8 cellular contexts compared by ENCODE assay signal in genomic region chr1:2190491-2190976, GRCh38. TPM values are rescaled to one million over a fixed set of nuclear protein-coding genes. Genes with fewer than 3 reads are reported as not detected.
DNase-seq lines count a peak whose midpoint lies in the region; ATAC-seq and TF ChIP-seq lines count a peak whose summit lies in the region.

No MANE protein-coding gene starts in this region.

- no peak for DNase-seq in CD4-positive, alpha-beta memory T cell
- no peak for DNase-seq in activated CD4-positive, alpha-beta memory T cell treated with anti-CD3 and anti-CD28 coated beads, Interleukin-2, amount 10 ng/mL, durations not matched to agents 7 days and 5 days
- DNase-seq in foreskin fibroblast (no peak), prostate gland (ENCODE audit: low spot score) (no peak), NCI-H1417 (lab: John Stamatoyannopoulos, UW) (no peak), NCI-H2196 treated with DMSO at 0.1 percent for 48 hours (lab: John Stamatoyannopoulos, UW; ENCODE audit: unreplicated experiment) (no peak)
- DNase-seq in stimulated activated CD4-positive, alpha-beta T cell treated with anti-CD3 and anti-CD28 coated beads, Interleukin-15, amount 100 ng/mL, for 24 hours: no peak

- no peak overlapping the region for H3K4me3 ChIP-seq in CD4-positive, alpha-beta memory T cell (ENCODE audit: low read length in 2 of 2)
- H3K4me3 ChIP-seq in foreskin fibroblast (ENCODE audit: low read depth in 1 of 2, low read length in 2 of 2) (peak overlapping the region; percentile 46 to 57), prostate gland (peak overlapping the region; percentile 38 to 51)

- peaks cover 34% of the 10 kb centered on the region for H3K4me1 ChIP-seq in CD4-positive, alpha-beta memory T cell (ENCODE audit: insufficient read depth, low read length)
- peaks cover 18% of the 10 kb centered on the region for H3K4me1 ChIP-seq in prostate gland (replicated peaks)

- H3K36me3 ChIP-seq in CD4-positive, alpha-beta memory T cell (ENCODE audit: insufficient read depth, low read length): no peaks in the 10 kb centered on the region
- no peaks in the 10 kb centered on the region for H3K36me3 ChIP-seq in prostate gland

- H3K36me3 Mint-ChIP-seq in CD4-positive, alpha-beta memory T cell: peaks cover under 1 to 9% of the 10 kb centered on the region in 2 donors
- no peaks in the 10 kb centered on the region for H3K36me3 Mint-ChIP-seq in activated CD4-positive, alpha-beta memory T cell treated with anti-CD3 and anti-CD28 coated beads, Interleukin-2, amount 10 ng/mL, durations not matched to agents 7 days and 5 days (ENCODE audit: low read depth)

- TF ChIP-seq CTCF in foreskin fibroblast (IDR thresholded peaks at IDR 0.05; ENCODE audit: low read depth, low read length) (no peak), prostate gland (IDR thresholded peaks at IDR 0.05) (no peak)

- 71% methylated on average over 19 of the region's 19 CpGs for WGBS in prostate gland

- CTCF ChIA-PET in CD4-positive, alpha-beta memory T cell (lab: Charles Lee; ENCODE audit: partially characterized antibody): interaction anchor here (0.9 to 11.5 kb wide), 2 partner anchors 16 to 190 kb away, joined by 3 to 236 read pairs; no protein-coding TSS in a partner anchor
- CTCF ChIA-PET in activated CD4-positive, alpha-beta memory T cell treated with anti-CD3 and anti-CD28 coated beads, Interleukin-2, amount 10 ng/mL, durations not matched to agents 7 days and 5 days (lab: Charles Lee): interaction anchor here (1.2 to 2.0 kb wide), 2 partner anchors 57 to 201 kb away, joined by 3 to 5 read pairs; partner anchors contain the start of genes MORN1 and RER1

- peak overlapping the region in 3 of 7 donors; percentile 63 to 84 (median 68) for H3K27ac Mint-ChIP-seq in CD4-positive, alpha-beta memory T cell
- H3K27ac Mint-ChIP-seq in activated CD4-positive, alpha-beta memory T cell treated with anti-CD3 and anti-CD28 coated beads, Interleukin-2, amount 10 ng/mL, durations not matched to agents 7 days and 5 days: no peak overlapping the region

- H3K27me3 Mint-ChIP-seq in CD4-positive, alpha-beta memory T cell: no peaks in the 10 kb centered on the region
- H3K27me3 Mint-ChIP-seq in activated CD4-positive, alpha-beta memory T cell treated with anti-CD3 and anti-CD28 coated beads, Interleukin-2, amount 10 ng/mL, durations not matched to agents 7 days and 5 days: no peaks in the 10 kb centered on the region

- no peak for TF ChIP-seq POLR2A in prostate gland (IDR thresholded peaks at IDR 0.05)

- H3K4me1 Mint-ChIP-seq in CD4-positive, alpha-beta memory T cell: peaks cover 5 to 32% (median 15%) of the 10 kb centered on the region in 4 donors
- H3K4me1 Mint-ChIP-seq in activated CD4-positive, alpha-beta memory T cell treated with anti-CD3 and anti-CD28 coated beads, Interleukin-2, amount 10 ng/mL, durations not matched to agents 7 days and 5 days: peaks cover 31% of the 10 kb centered on the region

- intact Hi-C loops in CD4-positive, alpha-beta memory T cell (cut with micrococcal nuclease): no loop called here
- intact Hi-C loops in prostate gland (cut with DNase I): loop anchor here (10.0 kb wide), 2 partner anchors 334 to 394 kb away; partner anchors contain the start of genes PANK4 and PRXL2B

- H3K27ac ChIP-seq in CD4-positive, alpha-beta memory T cell (ENCODE audit: low read depth, low read length): peak overlapping the region; percentile 73
- peak overlapping the region; percentile 95 to 96 for H3K27ac ChIP-seq in prostate gland

- POLR2A ChIA-PET in CD4-positive, alpha-beta memory T cell (lab: Charles Lee; ENCODE audit: partially characterized antibody): interaction anchor here (0.8 to 1.7 kb wide), 3 partner anchors 201 to 395 kb away, joined by 3 to 4 read pairs (median 3); partner anchors contain the start of gene RER1
- POLR2A ChIA-PET in activated CD4-positive, alpha-beta memory T cell treated with anti-CD3 and anti-CD28 coated beads, Interleukin-2, amount 10 ng/mL, durations not matched to agents 7 days and 5 days (lab: Charles Lee): interaction anchor here (0.8 to 3.0 kb wide), 6 partner anchors 9 to 201 kb away, joined by 3 to 11 read pairs (median 4); partner anchors contain the start of genes MORN1 and RER1

- H3K4me3 Mint-ChIP-seq in CD4-positive, alpha-beta memory T cell: peak overlapping the region in 4 of 8 donors; percentile 24 to 53 (median 42)
- H3K4me3 Mint-ChIP-seq in activated CD4-positive, alpha-beta memory T cell treated with anti-CD3 and anti-CD28 coated beads, Interleukin-2, amount 10 ng/mL, durations not matched to agents 7 days and 5 days: peak overlapping the region; percentile 21

- H3K9me3 Mint-ChIP-seq in CD4-positive, alpha-beta memory T cell: no peaks in the 10 kb centered on the region
- H3K9me3 Mint-ChIP-seq in activated CD4-positive, alpha-beta memory T cell treated with anti-CD3 and anti-CD28 coated beads, Interleukin-2, amount 10 ng/mL, durations not matched to agents 7 days and 5 days: no peaks in the 10 kb centered on the region

- H3K27me3 ChIP-seq in CD4-positive, alpha-beta memory T cell (ENCODE audit: insufficient read depth, low read length): no peaks in the 10 kb centered on the region
- no peaks in the 10 kb centered on the region for H3K27me3 ChIP-seq in prostate gland (replicated peaks; ENCODE audit: insufficient read depth)

- ATAC-seq in HG03460 (IDR thresholded peaks at IDR 0.05; ENCODE audit: unreplicated experiment): no peak

- H3K9me3 ChIP-seq in CD4-positive, alpha-beta memory T cell (ENCODE audit: control insufficient read depth in 1 of 2, low read length in 2 of 2): no peaks in the 10 kb centered on the region
- H3K9me3 ChIP-seq in prostate gland: no peaks in the 10 kb centered on the region

RNA-seq across cellular contexts. Expression of gene FAAP20, which starts 4.0 kb away (rescaled TPM):
- 10 to 100 TPM; 38.4 to 40.8 TPM for total RNA-seq in CD4-positive, alpha-beta memory T cell
- 10 to 100 TPM; 54.2 to 58.9 TPM for polyA plus RNA-seq in CD4-positive, alpha-beta memory T cell
- 10 to 100 TPM; 53.4 to 57.1 TPM for total RNA-seq in activated CD4-positive, alpha-beta memory T cell treated with anti-CD3 and anti-CD28 coated beads, Interleukin-2, amount 10 ng/mL, durations not matched to agents 7 days and 5 days
- 10 to 100 TPM; 55.9 to 70.4 TPM for total RNA-seq in prostate gland

RNA-seq across cellular contexts. Expression of gene SKI, which starts 37.6 kb away (rescaled TPM):
- total RNA-seq in CD4-positive, alpha-beta memory T cell: 100 to 1,000 TPM in 1 of 2 experiments, 10 to 100 TPM in 1; 96.1 to 104 TPM
- under 1 TPM; 0.08 to 0.86 TPM for polyA plus RNA-seq in CD4-positive, alpha-beta memory T cell
- total RNA-seq in activated CD4-positive, alpha-beta memory T cell treated with anti-CD3 and anti-CD28 coated beads, Interleukin-2, amount 10 ng/mL, durations not matched to agents 7 days and 5 days: 10 to 100 TPM; 58.0 to 61.5 TPM
- total RNA-seq in prostate gland: 100 to 1,000 TPM in 1 of 2 donors, 10 to 100 TPM in 1; 46.2 to 114 TPM

Comparison
In these comparisons a context has a peak if more than half of its experiments do, and no peak if none do; other contexts are left out.
1. H3K4me3 ChIP-seq: peak in foreskin fibroblast (2 of 2) and prostate gland (2 of 2); none in CD4-positive, alpha-beta memory T cell (0 of 2).